Comparison of ENCODE assay signal across 17 cellular contexts in the genomic region with DNA sequence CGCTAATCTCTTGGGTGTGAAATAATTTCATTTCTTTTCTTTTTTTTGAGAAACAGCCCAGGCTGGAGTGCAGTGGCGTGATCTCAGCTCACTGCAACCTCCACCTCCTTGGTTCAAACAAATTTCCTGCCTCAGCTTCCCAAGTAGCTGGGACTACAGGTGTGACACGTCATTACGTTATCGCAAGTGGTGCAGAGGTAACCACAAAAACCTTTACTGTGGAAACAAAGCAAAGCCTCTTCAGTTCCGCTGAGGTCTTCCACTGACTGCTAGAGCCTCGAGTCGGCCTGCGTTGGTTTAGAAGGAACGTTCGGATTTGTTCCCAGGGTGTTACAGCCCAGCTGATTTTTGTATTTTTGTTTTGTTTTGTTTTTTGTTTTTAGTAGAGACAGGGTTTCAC. TPM values are rescaled to one million over a fixed set of nuclear protein-coding genes. Genes with fewer than 3 reads are reported as not detected.
DNase-seq lines count a peak whose midpoint lies in the region; ATAC-seq and TF ChIP-seq lines count a peak whose summit lies in the region.
"Had no signal": no experiment of that assay in that cellular context is flagged by ENCODE, and none has a peak within 500 bp of the region (broad histone marks: within the 10 kb centered on the region; RNA-seq: fewer than 3 reads in every experiment).

No MANE protein-coding gene starts in this region.

- CTCF ChIA-PET in activated CD8-positive, alpha-beta T cell treated with anti-CD3 and anti-CD28 coated beads for 36 hours (lab: Charles Lee) = interaction anchor here (0.8 to 3.3 kb wide), 14 partner anchors 10 to 324 kb away, joined by 3 to 18 read pairs (median 4); a partner anchor contains a TSS

- ATAC-seq in activated CD4-positive, CD25-positive, alpha-beta regulatory T cell treated with anti-CD3 and anti-CD28 coated beads, Interleukin-2, amount 50 U/mL, for 24 hours = peak; percentile 33 to 64
- ATAC-seq in activated CD8-positive, alpha-beta T cell treated with anti-CD3 and anti-CD28 coated beads for 36 hours = peak; percentile 16
- peak; percentile 70 for ATAC-seq in activated naive CD8-positive, alpha-beta T cell treated with anti-CD3 and anti-CD28 coated beads, Interleukin-2, amount 50 U/mL, for 24 hours
- ATAC-seq in HG03045 (IDR thresholded peaks at IDR 0.05; ENCODE audit: unreplicated experiment) (no peak), GM21526 (IDR thresholded peaks at IDR 0.05; ENCODE audit: low FRiP score, unreplicated experiment) (no peak)
- ATAC-seq: left ventricle myocardium superior, Panc1 had no signal

- H3K4me1 Mint-ChIP-seq in activated CD8-positive, alpha-beta T cell treated with anti-CD3 and anti-CD28 coated beads for 36 hours (ENCODE audit: low read depth) = peaks cover 34% of the 10 kb centered on the region
- peaks cover 35% of the 10 kb centered on the region for H3K4me1 Mint-ChIP-seq in activated naive CD8-positive, alpha-beta T cell treated with anti-CD3 and anti-CD28 coated beads, Interleukin-2, amount 50 U/mL, for 24 hours

- POLR2A ChIA-PET in activated CD8-positive, alpha-beta T cell treated with anti-CD3 and anti-CD28 coated beads for 36 hours (lab: Charles Lee) = interaction anchor here (0.9 to 1.4 kb wide), 5 partner anchors 13 to 112 kb away, joined by 3 to 5 read pairs (median 4); no protein-coding TSS in a partner anchor

- H3K27me3 Mint-ChIP-seq in activated CD8-positive, alpha-beta T cell treated with anti-CD3 and anti-CD28 coated beads for 36 hours = peaks cover 6% of the 10 kb centered on the region
- peaks cover 1% of the 10 kb centered on the region for H3K27me3 Mint-ChIP-seq in activated naive CD8-positive, alpha-beta T cell treated with anti-CD3 and anti-CD28 coated beads, Interleukin-2, amount 50 U/mL, for 24 hours

- intact Hi-C loops in activated CD8-positive, alpha-beta T cell treated with anti-CD3 and anti-CD28 coated beads for 36 hours (cut with micrococcal nuclease) = loop anchor here (5.0 kb wide), 1 partner anchor 109 kb away; no protein-coding TSS in a partner anchor

- no peaks in the 10 kb centered on the region for H3K36me3 Mint-ChIP-seq in activated CD8-positive, alpha-beta T cell treated with anti-CD3 and anti-CD28 coated beads for 36 hours (ENCODE audit: low read depth)
- H3K36me3 Mint-ChIP-seq in activated naive CD8-positive, alpha-beta T cell treated with anti-CD3 and anti-CD28 coated beads, Interleukin-2, amount 50 U/mL, for 24 hours (ENCODE audit: low read depth) = no peaks in the 10 kb centered on the region

- DNase-seq in activated CD4-positive, CD25-positive, alpha-beta regulatory T cell (lab: John Stamatoyannopoulos, UW) = no peak
- peak; percentile 70 for DNase-seq in activated CD8-positive, alpha-beta T cell treated with anti-CD3 and anti-CD28 coated beads for 36 hours
- peak; percentile 34 for DNase-seq in activated naive CD8-positive, alpha-beta T cell treated with anti-CD3 and anti-CD28 coated beads, Interleukin-2, amount 50 U/mL, for 24 hours
- DNase-seq in stimulated activated naive CD4-positive, alpha-beta T cell (lab: John Stamatoyannopoulos, UW) = peak; percentile 29 to 86 (median 70)
- DNase-seq in NCI-H1436 treated with DMSO at 0.1 percent for 48 hours (lab: John Stamatoyannopoulos, UW) = no peak
- DNase-seq: 8988T, cerebellar nuclear complex, GF-D8, hippocampal formation, left ventricle myocardium superior, NCI-H446 treated with DMSO at 0.1 percent for 48 hours, SW 1271, thyroid gland had no signal

- no peaks in the 10 kb centered on the region for H3K9me3 Mint-ChIP-seq in activated CD8-positive, alpha-beta T cell treated with anti-CD3 and anti-CD28 coated beads for 36 hours
- no peaks in the 10 kb centered on the region for H3K9me3 Mint-ChIP-seq in activated naive CD8-positive, alpha-beta T cell treated with anti-CD3 and anti-CD28 coated beads, Interleukin-2, amount 50 U/mL, for 24 hours

- TF ChIP-seq CTCF in activated CD8-positive, alpha-beta T cell treated with anti-CD3 and anti-CD28 coated beads for 36 hours (IDR thresholded peaks at IDR 0.05) = no peak

- peak overlapping the region; percentile 69 for H3K27ac Mint-ChIP-seq in activated CD8-positive, alpha-beta T cell treated with anti-CD3 and anti-CD28 coated beads for 36 hours
- peak overlapping the region; percentile 33 for H3K27ac Mint-ChIP-seq in activated naive CD8-positive, alpha-beta T cell treated with anti-CD3 and anti-CD28 coated beads, Interleukin-2, amount 50 U/mL, for 24 hours

- H3K4me3 Mint-ChIP-seq in activated CD8-positive, alpha-beta T cell treated with anti-CD3 and anti-CD28 coated beads for 36 hours = peak overlapping the region; percentile 52
- H3K4me3 Mint-ChIP-seq in activated naive CD8-positive, alpha-beta T cell treated with anti-CD3 and anti-CD28 coated beads, Interleukin-2, amount 50 U/mL, for 24 hours = peak overlapping the region; percentile 42

RNA-seq across cellular contexts. Expression of a gene that starts 2.0 kb away (rescaled TPM):
- 1 to 10 TPM; 3.6 to 3.7 TPM for total RNA-seq in activated CD8-positive, alpha-beta T cell treated with anti-CD3 and anti-CD28 coated beads for 36 hours

RNA-seq across cellular contexts. Expression of a gene that starts 14.5 kb away (rescaled TPM):
- total RNA-seq in activated CD8-positive, alpha-beta T cell treated with anti-CD3 and anti-CD28 coated beads for 36 hours = 10 to 100 TPM; 24.8 to 26.2 TPM

RNA-seq across cellular contexts. Expression of a gene that starts 17.1 kb away (rescaled TPM):
- 10 to 100 TPM; 30.4 to 34.5 TPM for total RNA-seq in activated CD8-positive, alpha-beta T cell treated with anti-CD3 and anti-CD28 coated beads for 36 hours

RNA-seq across cellular contexts. Expression of a gene that starts 20.9 kb away (rescaled TPM):
- 10 to 100 TPM; 10.6 to 11.7 TPM for total RNA-seq in activated CD8-positive, alpha-beta T cell treated with anti-CD3 and anti-CD28 coated beads for 36 hours

RNA-seq across cellular contexts. Expression of a gene that starts 21.7 kb away (rescaled TPM):
- 10 to 100 TPM in 1 of 2 experiments, 1 to 10 TPM in 1; 8.8 to 11.2 TPM for total RNA-seq in activated CD8-positive, alpha-beta T cell treated with anti-CD3 and anti-CD28 coated beads for 36 hours

Comparison
In these comparisons a context has a peak if more than half of its experiments do, and no peak if none do; other contexts are left out.
1. ATAC-seq: peak in activated CD4-positive, CD25-positive, alpha-beta regulatory T cell treated with anti-CD3 and anti-CD28 coated beads, Interleukin-2, amount 50 U/mL, for 24 hours (2 of 2), activated CD8-positive, alpha-beta T cell treated with anti-CD3 and anti-CD28 coated beads for 36 hours (single experiment) and activated naive CD8-positive, alpha-beta T cell treated with anti-CD3 and anti-CD28 coated beads, Interleukin-2, amount 50 U/mL, for 24 hours (single experiment); none in HG03045 (single experiment) and GM21526 (single experiment).
2. DNase-seq: peak in activated CD8-positive, alpha-beta T cell treated with anti-CD3 and anti-CD28 coated beads for 36 hours (single experiment), activated naive CD8-positive, alpha-beta T cell treated with anti-CD3 and anti-CD28 coated beads, Interleukin-2, amount 50 U/mL, for 24 hours (single experiment) and stimulated activated naive CD4-positive, alpha-beta T cell (6 of 6); none in activated CD4-positive, CD25-positive, alpha-beta regulatory T cell (0 of 4) and NCI-H1436 treated with DMSO at 0.1 percent for 48 hours (single experiment).